ENCODE assay signal across 8 cellular contexts in the genomic region with DNA sequence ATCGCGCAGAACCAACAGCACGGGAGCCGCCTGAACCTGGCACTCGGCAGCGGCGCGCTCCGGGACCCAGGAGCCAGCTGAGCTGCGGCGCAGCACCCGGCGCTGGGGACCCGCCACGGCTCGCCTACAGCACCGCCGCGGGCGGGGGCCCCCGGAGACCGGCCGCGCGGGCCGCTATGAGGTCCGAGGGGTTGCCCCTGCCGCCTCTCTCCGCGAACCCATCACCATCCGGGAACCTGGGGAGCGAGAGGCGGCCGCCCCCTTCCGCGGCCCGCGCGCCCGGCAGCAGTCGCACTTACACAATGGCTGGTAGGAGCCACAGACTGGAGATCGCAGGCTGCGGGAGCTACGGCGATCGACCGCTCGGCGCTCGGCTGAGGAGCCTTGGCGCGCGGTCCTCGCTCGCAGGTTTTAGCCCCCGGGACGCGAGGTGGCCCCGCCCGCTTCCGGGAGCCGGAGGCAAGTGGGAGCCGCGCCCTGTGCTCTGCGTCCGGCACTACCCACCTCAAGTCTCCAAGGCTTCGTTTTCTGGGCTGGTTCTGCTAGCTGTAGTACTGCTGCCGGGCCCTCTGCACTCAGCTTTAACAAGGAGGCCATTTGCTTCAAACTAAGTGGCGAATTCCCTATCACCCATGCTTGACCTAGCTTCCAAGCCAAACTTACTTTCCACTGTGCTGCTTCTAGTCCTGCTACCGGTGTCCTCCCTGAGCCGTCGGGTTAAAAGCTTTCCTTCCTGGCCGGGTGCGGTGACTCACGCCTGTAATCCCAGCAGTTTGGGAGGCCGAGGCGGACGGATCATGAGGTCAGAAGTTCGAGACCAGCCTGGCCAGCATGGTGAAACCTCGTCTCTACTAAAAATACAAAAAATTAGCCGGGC. TPM values are rescaled to one million over a fixed set of nuclear protein-coding genes. Genes with fewer than 3 reads are reported as not detected.
DNase-seq lines count a peak whose midpoint lies in the region; ATAC-seq, FAIRE-seq and TF ChIP-seq lines count a peak whose summit lies in the region.

Gene TPK1, minus strand, starts transcription at position 386 of the 877 bp plus-strand sequence. CDS start 451 bp downstream, outside the sequence.

- 4 to 20% (median 10%) methylated on average over 14 to 81 of the region's 81 CpGs for WGBS in adrenal gland, 4 donors
- WGBS in heart left ventricle, 4 donors: 7 to 13% (median 9%) methylated on average over 40 to 81 of the region's 81 CpGs

- TF ChIP-seq CTCF in adrenal gland (IDR thresholded peaks at IDR 0.05) (peak in 1 of 6 experiments; percentile 2), heart left ventricle (IDR thresholded peaks at IDR 0.05) (peak in 2 of 12 donors; percentile 14 to 25), type B pancreatic cell (conservative IDR thresholded peaks at IDR 0.05) (no peak)

- peaks cover 5 to 13% of the 10 kb centered on the region in 2 donors for H3K4me1 ChIP-seq in adrenal gland (replicated peaks in 1 of 2)
- H3K4me1 ChIP-seq in heart left ventricle: peaks cover 0 to 18% (median 11%) of the 10 kb centered on the region in 12 donors

- H3K27me3 ChIP-seq in adrenal gland: no peaks in the 10 kb centered on the region
- no peaks in the 10 kb centered on the region for H3K27me3 ChIP-seq in heart left ventricle

- peak; percentile 87 for TF ChIP-seq POLR2A in GM12891 (IDR thresholded peaks at IDR 0.05; ENCODE audit: low read depth, low read length)
- TF ChIP-seq POLR2A in adrenal gland (IDR thresholded peaks at IDR 0.05): peak; percentile 72 to 95
- peak in 1 of 2 donors; percentile 89 for TF ChIP-seq POLR2A in heart left ventricle (IDR thresholded peaks at IDR 0.05)

- H3K27me3 Mint-ChIP-seq in type B pancreatic cell: peaks cover 8% of the 10 kb centered on the region

- DNase-seq in GM12891 (ENCODE audit: insufficient read length, low spot score): peak; percentile 85
- DNase-seq in NCI-H128 (lab: John Stamatoyannopoulos, UW; ENCODE audit: unreplicated experiment): peak; percentile 57
- DNase-seq in T-helper 1 cell: peak; percentile 76 to 98 (median 81)
- DNase-seq in adrenal gland: peak; percentile 90 to 95 (median 92)
- DNase-seq in heart left ventricle: peak; percentile 93 to 96 (median 95)
- peak; percentile 87 for DNase-seq in pons (ENCODE audit: low spot score)
- peak; percentile 90 for DNase-seq in type B pancreatic cell (ENCODE audit: extremely low spot score, unreplicated experiment)

- peak within 1 kb of the TSS; percentile 86 for H3K27ac Mint-ChIP-seq in type B pancreatic cell

- H3K27ac ChIP-seq in adrenal gland (peak within 1 kb of the TSS; percentile 95 to 99 (median 97)), heart left ventricle (peak within 1 kb of the TSS; percentile 93 to 99 (median 96))

- H3K36me3 ChIP-seq in adrenal gland (replicated peaks in 1 of 2) (no peaks in the 10 kb centered on the region), heart left ventricle (no peaks in the 10 kb centered on the region)

- intact Hi-C loops in adrenal gland (cut with DNase I): no loop called here
- intact Hi-C loops in heart left ventricle (cut with DNase I): loop anchor here in 5 of 10 donors (5.0 to 10.0 kb wide), 3 partner anchors 99 to 319 kb away; no protein-coding TSS in a partner anchor

- H3K9me3 ChIP-seq in adrenal gland (replicated peaks in 1 of 3) (no peaks in the 10 kb centered on the region), heart left ventricle (peaks cover 0 to 7% (median 0%) of the 10 kb centered on the region in 12 donors)

- FAIRE-seq in GM12891 (lab: Jason Lieb, UNC): peak; percentile 97

- H3K4me3 ChIP-seq in adrenal gland (peak within 1 kb of the TSS; percentile 68 to 91 (median 76)), heart left ventricle (peak within 1 kb of the TSS; percentile 65 to 95 (median 78))

- peak; percentile 85 for ATAC-seq in HG02678 (IDR thresholded peaks at IDR 0.05; ENCODE audit: unreplicated experiment)
- peak; percentile 96 to 98 (median 98) for ATAC-seq in heart left ventricle

- H3K36me3 Mint-ChIP-seq in type B pancreatic cell: no peaks in the 10 kb centered on the region

- H3K4me3 Mint-ChIP-seq in type B pancreatic cell: peak within 1 kb of the TSS; percentile 98

- peaks cover 5% of the 10 kb centered on the region for H3K9me3 Mint-ChIP-seq in type B pancreatic cell

- peaks cover 9% of the 10 kb centered on the region for H3K4me1 Mint-ChIP-seq in type B pancreatic cell (ENCODE audit: unreplicated experiment)

TF ChIP-seq in GM12891, 5 proteins besides CTCF, POLR2A, EP300 and RAD21:
- peak; percentile 80 for TF ChIP-seq TAF1 (IDR thresholded peaks at IDR 0.05; ENCODE audit: low read depth, low read length)
- peak; percentile 40; the same call in 1 of the 2 replicates for TF ChIP-seq POU2F2 (IDR thresholded peaks at IDR 0.05; ENCODE audit: low read depth, low read length)
- peak; percentile 36; the same call in 1 of the 2 replicates for TF ChIP-seq POLR2AphosphoS5 (IDR thresholded peaks at IDR 0.05; ENCODE audit: low read depth, low read length)
- no peak for TF ChIP-seq SPI1 (IDR thresholded peaks at IDR 0.05; ENCODE audit: low read depth, low read length)
- TF ChIP-seq PAX5 (IDR thresholded peaks at IDR 0.05; ENCODE audit: insufficient read depth, low read length, severe bottlenecking): peak; percentile 75

RNA-seq across cellular contexts. Expression of gene TPK1, which starts in this region (rescaled TPM):
- polyA plus RNA-seq in GM12891 (2012; ENCODE audit: low read depth, missing spikeins): 7.8 TPM
- total RNA-seq in adrenal gland (10 to 100 TPM in 5 of 8 donors, 1 to 10 TPM in 3; 6.3 to 10.6 (median 10.1) TPM), heart left ventricle (1 to 10 TPM; 2.0 to 8.2 (median 5.3) TPM), type B pancreatic cell (ENCODE audit: low replicate concordance) (2.5 and 3.2 TPM in 2 replicates)
- polyA plus RNA-seq in adrenal gland (1 to 10 TPM; 3.7 to 9.6 (median 4.6) TPM), heart left ventricle (1 to 10 TPM; 3.2 to 4.4 TPM)

Comparison
In these comparisons a context has a peak if more than half of its experiments do, and no peak if none do; other contexts are left out.
1. Peak in every context shown above with its lines: DNase-seq, ATAC-seq, H3K4me3 ChIP-seq and H3K27ac ChIP-seq.